ENCODE assay signal across 1 cellular context in genomic region chr22:45263790-45264269, GRCh38.
TF ChIP-seq lines count a peak whose summit lies in the region.

No MANE protein-coding gene starts in this region.

TF ChIP-seq in HepG2, 621 proteins besides CTCF, POLR2A, EP300 and RAD21 (continues in another document):
- TF ChIP-seq ZBTB25 (CRISPR knock-in tag; IDR thresholded peaks at IDR 0.05) (peak; percentile 45; the same call in 1 of the 2 replicates), SNAPC2 (CRISPR knock-in tag; IDR thresholded peaks at IDR 0.05) (peak; percentile 81), ELF3 (CRISPR knock-in tag; IDR thresholded peaks at IDR 0.05) (peak; percentile 62; the same call in 1 of the 2 replicates), HNRNPL (IDR thresholded peaks at IDR 0.05; ENCODE audit: low read depth, low read length) (no peak), LCORL (IDR thresholded peaks at IDR 0.05) (no peak), LCORL (CRISPR knock-in tag; IDR thresholded peaks at IDR 0.05) (peak; percentile 45; the same call in 1 of the 2 replicates), HES4 (CRISPR knock-in tag; IDR thresholded peaks at IDR 0.05; ENCODE audit: borderline replicate concordance) (0 out of 2 replicates have a peak, but pooled peaks have one; percentile 9), NFE2L1 (CRISPR knock-in tag; IDR thresholded peaks at IDR 0.05; ENCODE audit: borderline replicate concordance) (no peak), SNAI1 (CRISPR knock-in tag; IDR thresholded peaks at IDR 0.05; ENCODE audit: borderline replicate concordance) (no peak), ARID2 (CRISPR knock-in tag; IDR thresholded peaks at IDR 0.05; ENCODE audit: borderline replicate concordance) (peak; percentile 17; the same call in 1 of the 2 replicates), HMG20A (CRISPR knock-in tag; IDR thresholded peaks at IDR 0.05; ENCODE audit: borderline replicate concordance) (peak; percentile 55; the same call in 1 of the 2 replicates), ETV5 (CRISPR knock-in tag; IDR thresholded peaks at IDR 0.05; ENCODE audit: borderline replicate concordance) (peak; percentile 94), ZNF318 (CRISPR knock-in tag; IDR thresholded peaks at IDR 0.05) (no peak), FOXC1 (CRISPR knock-in tag; IDR thresholded peaks at IDR 0.05; ENCODE audit: borderline replicate concordance) (peak; percentile 44; the same call in 1 of the 2 replicates), ZNF652 (CRISPR knock-in tag; IDR thresholded peaks at IDR 0.05; ENCODE audit: borderline replicate concordance, low read depth) (peak; percentile 42; the same call in 1 of the 2 replicates), FIP1L1 (IDR thresholded peaks at IDR 0.05; ENCODE audit: borderline replicate concordance, insufficient read depth, low read depth, low read length) (no peak), ZNF646 (CRISPR knock-in tag; IDR thresholded peaks at IDR 0.05) (no peak), RAD51 (IDR thresholded peaks at IDR 0.05; ENCODE audit: borderline replicate concordance) (peak; percentile 26; the same call in 1 of the 2 replicates), RORA (CRISPR knock-in tag; IDR thresholded peaks at IDR 0.05) (no peak), ELF4 (CRISPR knock-in tag; IDR thresholded peaks at IDR 0.05; ENCODE audit: borderline replicate concordance) (no peak)
- TF ChIP-seq, protein P1, sequence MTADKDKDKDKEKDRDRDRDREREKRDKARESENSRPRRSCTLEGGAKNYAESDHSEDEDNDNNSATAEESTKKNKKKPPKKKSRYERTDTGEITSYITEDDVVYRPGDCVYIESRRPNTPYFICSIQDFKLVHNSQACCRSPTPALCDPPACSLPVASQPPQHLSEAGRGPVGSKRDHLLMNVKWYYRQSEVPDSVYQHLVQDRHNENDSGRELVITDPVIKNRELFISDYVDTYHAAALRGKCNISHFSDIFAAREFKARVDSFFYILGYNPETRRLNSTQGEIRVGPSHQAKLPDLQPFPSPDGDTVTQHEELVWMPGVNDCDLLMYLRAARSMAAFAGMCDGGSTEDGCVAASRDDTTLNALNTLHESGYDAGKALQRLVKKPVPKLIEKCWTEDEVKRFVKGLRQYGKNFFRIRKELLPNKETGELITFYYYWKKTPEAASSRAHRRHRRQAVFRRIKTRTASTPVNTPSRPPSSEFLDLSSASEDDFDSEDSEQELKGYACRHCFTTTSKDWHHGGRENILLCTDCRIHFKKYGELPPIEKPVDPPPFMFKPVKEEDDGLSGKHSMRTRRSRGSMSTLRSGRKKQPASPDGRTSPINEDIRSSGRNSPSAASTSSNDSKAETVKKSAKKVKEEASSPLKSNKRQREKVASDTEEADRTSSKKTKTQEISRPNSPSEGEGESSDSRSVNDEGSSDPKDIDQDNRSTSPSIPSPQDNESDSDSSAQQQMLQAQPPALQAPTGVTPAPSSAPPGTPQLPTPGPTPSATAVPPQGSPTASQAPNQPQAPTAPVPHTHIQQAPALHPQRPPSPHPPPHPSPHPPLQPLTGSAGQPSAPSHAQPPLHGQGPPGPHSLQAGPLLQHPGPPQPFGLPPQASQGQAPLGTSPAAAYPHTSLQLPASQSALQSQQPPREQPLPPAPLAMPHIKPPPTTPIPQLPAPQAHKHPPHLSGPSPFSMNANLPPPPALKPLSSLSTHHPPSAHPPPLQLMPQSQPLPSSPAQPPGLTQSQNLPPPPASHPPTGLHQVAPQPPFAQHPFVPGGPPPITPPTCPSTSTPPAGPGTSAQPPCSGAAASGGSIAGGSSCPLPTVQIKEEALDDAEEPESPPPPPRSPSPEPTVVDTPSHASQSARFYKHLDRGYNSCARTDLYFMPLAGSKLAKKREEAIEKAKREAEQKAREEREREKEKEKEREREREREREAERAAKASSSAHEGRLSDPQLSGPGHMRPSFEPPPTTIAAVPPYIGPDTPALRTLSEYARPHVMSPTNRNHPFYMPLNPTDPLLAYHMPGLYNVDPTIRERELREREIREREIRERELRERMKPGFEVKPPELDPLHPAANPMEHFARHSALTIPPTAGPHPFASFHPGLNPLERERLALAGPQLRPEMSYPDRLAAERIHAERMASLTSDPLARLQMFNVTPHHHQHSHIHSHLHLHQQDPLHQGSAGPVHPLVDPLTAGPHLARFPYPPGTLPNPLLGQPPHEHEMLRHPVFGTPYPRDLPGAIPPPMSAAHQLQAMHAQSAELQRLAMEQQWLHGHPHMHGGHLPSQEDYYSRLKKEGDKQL (CRISPR knock-in tag; IDR thresholded peaks at IDR 0.05; ENCODE audit: low read depth), result 0 out of 2 replicates have a peak, but pooled peaks have one; percentile 27
- TF ChIP-seq, protein P2, sequence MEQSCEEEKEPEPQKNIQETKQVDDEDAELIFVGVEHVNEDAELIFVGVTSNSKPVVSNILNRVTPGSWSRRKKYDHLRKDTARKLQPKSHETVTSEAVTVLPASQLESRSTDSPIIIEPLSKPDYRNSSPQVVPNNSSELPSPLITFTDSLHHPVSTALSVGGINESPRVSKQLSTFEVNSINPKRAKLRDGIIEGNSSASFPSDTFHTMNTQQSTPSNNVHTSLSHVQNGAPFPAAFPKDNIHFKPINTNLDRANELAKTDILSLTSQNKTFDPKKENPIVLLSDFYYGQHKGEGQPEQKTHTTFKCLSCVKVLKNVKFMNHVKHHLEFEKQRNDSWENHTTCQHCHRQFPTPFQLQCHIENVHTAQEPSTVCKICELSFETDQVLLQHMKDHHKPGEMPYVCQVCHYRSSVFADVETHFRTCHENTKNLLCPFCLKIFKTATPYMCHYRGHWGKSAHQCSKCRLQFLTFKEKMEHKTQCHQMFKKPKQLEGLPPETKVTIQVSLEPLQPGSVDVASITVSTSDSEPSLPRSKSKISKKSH (CRISPR knock-in tag; IDR thresholded peaks at IDR 0.05; ENCODE audit: borderline replicate concordance), result peak; percentile 48; the same call in 1 of the 2 replicates
